ENCODE assay signal across 21 cellular contexts in genomic region chr3:185313693-185314246, GRCh38.
"Had no signal": no experiment of that assay in that cellular context is flagged by ENCODE, and none has a peak within 500 bp of the region (broad histone marks: within the 10 kb centered on the region; RNA-seq: fewer than 3 reads in every experiment).

No MANE protein-coding gene starts in this region.

- H3K4me2 ChIP-seq: SK-N-SH had no signal

- ATAC-seq: activated CD8-positive, alpha-beta T cell treated with anti-CD3 and anti-CD28 coated beads for 36 hours; gastrocnemius medialis; natural killer cell treated with Interleukin-12 subunit alpha and Interleukin-12 subunit beta and Interleukin-15 and Interleukin-18, amount 100 ng/mL, for 72 hours; WTC11 had no signal

- H3K4me1 Mint-ChIP-seq: WTC11 had no signal

- H3K27ac ChIP-seq: ascending aorta, cardiac muscle cell, dorsolateral prefrontal cortex, epithelial cell of prostate, gastrocnemius medialis, skin epidermis had no signal

- H3K9ac ChIP-seq: SK-N-SH had no signal

- H3K27ac Mint-ChIP-seq: activated CD8-positive, alpha-beta T cell treated with anti-CD3 and anti-CD28 coated beads for 36 hours; activated T-helper 2 cell treated with anti-CD3 and anti-CD28 coated beads, Interferon-gamma antibody, Interleukin-2, Interleukin-4, amounts not matched to agents 10 μg/mL and 5 μg/mL and 100 μg/mL, durations not matched to agents 14 hours and 24 hours and 36 hours; endodermal cell; mesothelial cell of epicardium; natural killer cell treated with Interleukin-12 subunit alpha and Interleukin-12 subunit beta and Interleukin-15 and Interleukin-18, amount 100 ng/mL, for 72 hours; stimulated activated naive CD8-positive, alpha-beta T cell treated with anti-CD3 and anti-CD28 coated beads, Interleukin-15, Interleukin-2, amounts not matched to agents 100 ng/mL and 50 ng/mL, for 24 hours; T-helper 2 cell treated with Interferon-gamma antibody and Interleukin-4, amounts not matched to agents 5 μg/mL and 100 μg/mL, for 36 hours; WTC11 had no signal

- H3K4me3 Mint-ChIP-seq: activated CD8-positive, alpha-beta T cell treated with anti-CD3 and anti-CD28 coated beads for 36 hours; endodermal cell; mesothelial cell of epicardium; natural killer cell treated with Interleukin-12 subunit alpha and Interleukin-12 subunit beta and Interleukin-15 and Interleukin-18, amount 100 ng/mL, for 72 hours; stimulated activated naive CD8-positive, alpha-beta T cell treated with anti-CD3 and anti-CD28 coated beads, Interleukin-15, Interleukin-2, amounts not matched to agents 100 ng/mL and 50 ng/mL, for 24 hours; T-helper 2 cell treated with Interferon-gamma antibody and Interleukin-4, amounts not matched to agents 5 μg/mL and 100 μg/mL, for 36 hours; WTC11 had no signal

- H3K4me1 ChIP-seq: ascending aorta had no signal

- H3K9me3 ChIP-seq: gastrocnemius medialis, SK-N-SH had no signal

- H3K9me3 Mint-ChIP-seq: activated CD8-positive, alpha-beta T cell treated with anti-CD3 and anti-CD28 coated beads for 36 hours; natural killer cell treated with Interleukin-12 subunit alpha and Interleukin-12 subunit beta and Interleukin-15 and Interleukin-18, amount 100 ng/mL, for 72 hours had no signal

- H3K27me3 ChIP-seq: ascending aorta, cardiac muscle cell, dorsolateral prefrontal cortex, gastrocnemius medialis had no signal

- H3K36me3 ChIP-seq: cardiac muscle cell, gastrocnemius medialis had no signal

- DNase-seq: activated CD4-positive, alpha-beta T cell treated with anti-CD3 and anti-CD28 coated beads for 4 hours; activated CD8-positive, alpha-beta T cell treated with anti-CD3 and anti-CD28 coated beads for 36 hours; activated naive CD4-positive, alpha-beta T cell treated with Interleukin-2 at 50 U/mL for 16 hours; activated T-cell treated with anti-CD3 and anti-CD28 coated beads, Interleukin-2, amount 50 U/mL, for 1 hour; dorsolateral prefrontal cortex; endodermal cell; gastrocnemius medialis; head of caudate nucleus; kidney glomerular epithelial cell; occipital lobe; SK-N-SH had no signal

- H3K4me3 ChIP-seq: ascending aorta, cardiac muscle cell, dorsolateral prefrontal cortex, gastrocnemius medialis, skin epidermis had no signal
